In the genomic region with DNA sequence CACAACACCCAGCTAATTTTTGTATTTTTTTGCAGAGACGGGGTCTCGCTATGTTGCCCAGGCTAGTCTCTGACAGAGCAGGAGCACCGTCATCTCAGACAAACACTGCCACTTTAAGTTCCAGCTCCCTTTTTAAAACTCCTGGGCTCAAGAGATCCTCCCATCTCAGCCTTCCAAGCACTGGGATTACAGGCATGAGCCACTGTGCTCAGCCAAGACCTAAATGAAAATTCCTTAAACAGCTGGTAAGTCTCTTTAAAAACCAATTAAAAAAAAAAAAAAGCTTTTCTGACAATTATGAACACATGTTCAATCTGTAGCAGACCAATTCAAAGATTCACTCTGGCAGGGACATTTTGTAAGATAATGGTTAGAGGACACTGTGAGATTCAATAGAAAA, we compare ENCODE assay signal across 21 cellular contexts.
"Had no signal": no experiment of that assay in that cellular context is flagged by ENCODE, and none has a peak within 500 bp of the region (broad histone marks: within the 10 kb centered on the region; RNA-seq: fewer than 3 reads in every experiment).

No MANE protein-coding gene starts in this region.

- H3K4me1 ChIP-seq: parathyroid adenoma, transverse colon had no signal

- H3K27ac Mint-ChIP-seq: activated naive CD8-positive, alpha-beta T cell treated with anti-CD3 and anti-CD28 coated beads, Interleukin-2, amount 50 U/mL, for 24 hours; dendritic cell treated with granulocyte-macrophage colony-stimulating factor and Interleukin-4, amounts not matched to agents 40 ng/mL and 50 ng/mL, for 4 days; naive B cell had no signal

- H2AFZ ChIP-seq: parathyroid adenoma had no signal

- H3K4me3 ChIP-seq: gastrocnemius medialis, heart left ventricle, transverse colon, vagina had no signal

- H3K4me3 Mint-ChIP-seq: activated naive CD8-positive, alpha-beta T cell treated with anti-CD3 and anti-CD28 coated beads, Interleukin-2, amount 50 U/mL, for 24 hours; dendritic cell treated with granulocyte-macrophage colony-stimulating factor and Interleukin-4, amounts not matched to agents 40 ng/mL and 50 ng/mL, for 4 days; naive B cell had no signal

- H3K27me3 ChIP-seq: gastrocnemius medialis, heart left ventricle, neutrophil, transverse colon, vagina had no signal

- H3K27me3 Mint-ChIP-seq: activated naive CD8-positive, alpha-beta T cell treated with anti-CD3 and anti-CD28 coated beads, Interleukin-2, amount 50 U/mL, for 24 hours; dendritic cell treated with granulocyte-macrophage colony-stimulating factor and Interleukin-4, amounts not matched to agents 40 ng/mL and 50 ng/mL, for 4 days; naive B cell had no signal

- FAIRE-seq: bronchial epithelial cell had no signal

- DNase-seq: activated CD4-positive, alpha-beta T cell treated with anti-CD3 and anti-CD28 coated beads for 1 hour; activated CD4-positive, alpha-beta T cell treated with anti-CD3 and anti-CD28 coated beads, Interleukin-2, amount 50 U/mL, for 4 hours; activated naive CD4-positive, alpha-beta T cell; activated naive CD8-positive, alpha-beta T cell treated with anti-CD3 and anti-CD28 coated beads, Interleukin-2, amount 50 U/mL, for 24 hours; activated T-cell treated with anti-CD3 and anti-CD28 coated beads for 4 hours; aorta; gastrocnemius medialis; heart left ventricle; left cardiac atrium; naive B cell; stimulated activated CD4-positive, alpha-beta T cell treated with anti-CD3 and anti-CD28 coated beads, Interleukin-15, amount 100 ng/mL, for 24 hours; stimulated activated CD4-positive, alpha-beta T cell treated with anti-CD3 and anti-CD28 coated beads, Interleukin-4, amount 100 ng/mL, for 1 hour; stimulated activated naive CD4-positive, alpha-beta T cell; T1000; transverse colon had no signal

- H3K27ac ChIP-seq: epithelial cell of prostate, gastrocnemius medialis, heart left ventricle, neutrophil, parathyroid adenoma, transverse colon, vagina had no signal

- H3K9me3 ChIP-seq: gastrocnemius medialis, heart left ventricle, neutrophil, transverse colon, vagina had no signal

- H3K9me3 Mint-ChIP-seq: activated naive CD8-positive, alpha-beta T cell treated with anti-CD3 and anti-CD28 coated beads, Interleukin-2, amount 50 U/mL, for 24 hours; dendritic cell treated with granulocyte-macrophage colony-stimulating factor and Interleukin-4, amounts not matched to agents 40 ng/mL and 50 ng/mL, for 4 days; naive B cell had no signal

- H3K9ac ChIP-seq: parathyroid adenoma had no signal
